In genomic region chr1:29382851-29383588, GRCh38 we compare ENCODE assay signal across 1 cellular context.
TF ChIP-seq lines count a peak whose summit lies in the region.

No MANE protein-coding gene starts in this region.

TF ChIP-seq in WTC11, 78 proteins besides CTCF, POLR2A, EP300 and RAD21 (continued from another document):
- TF ChIP-seq E2F1 (CRISPR knock-in tag; IDR thresholded peaks at IDR 0.05) (no peak), ZBTB21 (CRISPR knock-in tag; IDR thresholded peaks at IDR 0.05; ENCODE audit: borderline replicate concordance) (no peak), SOX15 (CRISPR knock-in tag; IDR thresholded peaks at IDR 0.05) (no peak), USF2 (CRISPR knock-in tag; IDR thresholded peaks at IDR 0.05) (no peak), SMAD4 (CRISPR knock-in tag; IDR thresholded peaks at IDR 0.05) (no peak), NR2C2 (CRISPR knock-in tag; IDR thresholded peaks at IDR 0.05) (no peak), FOXJ3 (CRISPR knock-in tag; IDR thresholded peaks at IDR 0.05; ENCODE audit: borderline replicate concordance) (no peak)
- TF ChIP-seq, protein P1, sequence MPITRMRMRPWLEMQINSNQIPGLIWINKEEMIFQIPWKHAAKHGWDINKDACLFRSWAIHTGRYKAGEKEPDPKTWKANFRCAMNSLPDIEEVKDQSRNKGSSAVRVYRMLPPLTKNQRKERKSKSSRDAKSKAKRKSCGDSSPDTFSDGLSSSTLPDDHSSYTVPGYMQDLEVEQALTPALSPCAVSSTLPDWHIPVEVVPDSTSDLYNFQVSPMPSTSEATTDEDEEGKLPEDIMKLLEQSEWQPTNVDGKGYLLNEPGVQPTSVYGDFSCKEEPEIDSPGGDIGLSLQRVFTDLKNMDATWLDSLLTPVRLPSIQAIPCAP (CRISPR knock-in tag; IDR thresholded peaks at IDR 0.05): no peak
